ENCODE assay signal across 16 cellular contexts in genomic region chr4:25163216-25163615, GRCh38.
"Had no signal": no experiment of that assay in that cellular context is flagged by ENCODE, and none has a peak within 500 bp of the region (broad histone marks: within the 10 kb centered on the region; RNA-seq: fewer than 3 reads in every experiment).

No MANE protein-coding gene starts in this region.

- ATAC-seq: activated CD8-positive, alpha-beta T cell treated with anti-CD3 and anti-CD28 coated beads for 36 hours; activated naive CD8-positive, alpha-beta T cell treated with anti-CD3 and anti-CD28 coated beads, Interleukin-2, amount 50 U/mL, for 24 hours; foreskin keratinocyte; left cardiac atrium; lower lobe of right lung; psoas muscle; sciatic nerve; stimulated activated naive B cell treated with anti-CD40 and anti-IgM and Interleukin-4, amounts not matched to agents 10 μg/mL and 1 μg/mL and 100 μg/mL, for 72 hours had no signal

- H3K4me3 ChIP-seq: ascending aorta, cardiac muscle cell, lower lobe of right lung, spleen had no signal

- H3K27ac ChIP-seq: ascending aorta, cardiac muscle cell, foreskin keratinocyte, lower lobe of right lung, psoas muscle, spleen had no signal

- H3K27me3 ChIP-seq: ascending aorta, cardiac muscle cell, foreskin keratinocyte, spleen had no signal

- H3K36me3 ChIP-seq: ascending aorta, cardiac muscle cell, lower lobe of right lung had no signal

- H3K9me3 ChIP-seq: ascending aorta, lower lobe of right lung, psoas muscle, spleen had no signal

- DNase-seq: activated CD8-positive, alpha-beta memory T cell treated with anti-CD3 and anti-CD28 coated beads, Interleukin-2, amount 50 U/mL, for 4 hours; activated CD8-positive, alpha-beta T cell treated with anti-CD3 and anti-CD28 coated beads for 36 hours; activated naive CD8-positive, alpha-beta T cell treated with anti-CD3 and anti-CD28 coated beads, Interleukin-2, amount 50 U/mL, for 24 hours; immature natural killer cell; left cardiac atrium; lower lobe of right lung; occipital lobe; psoas muscle; spleen; stimulated activated CD4-positive, alpha-beta T cell treated with anti-CD3 and anti-CD28 coated beads, Interleukin-1b, Interleukin-23, amount 100 ng/mL, for 48 hours; stimulated activated naive B cell treated with anti-CD40 and anti-IgM and Interleukin-4, amounts not matched to agents 10 μg/mL and 1 μg/mL and 100 μg/mL, for 72 hours; T-helper 9 cell had no signal
